8 cellular contexts compared by ENCODE assay signal in genomic region chr14:74611672-74612345, GRCh38. TPM values are rescaled to one million over a fixed set of nuclear protein-coding genes. Genes with fewer than 3 reads are reported as not detected.
DNase-seq lines count a peak whose midpoint lies in the region; ATAC-seq and TF ChIP-seq lines count a peak whose summit lies in the region.

LTBP2 (minus strand) TSS chr14:74612237; CDS start chr14:74611944, 293 bp downstream.

- H3K4me1 ChIP-seq in BLaER1 (peaks cover 61% of the 10 kb centered on the region), HUES48 (ENCODE audit: control insufficient read depth, insufficient read depth, low read length) (peaks cover 2% of the 10 kb centered on the region; the same call in 1 of the 2 replicates), adipocyte (ENCODE audit: control insufficient read depth, insufficient read depth, low read length) (peaks cover 44% of the 10 kb centered on the region), hepatocyte (ENCODE audit: insufficient read depth) (no peaks in the 10 kb centered on the region)

- peak within 1 kb of the TSS; percentile 48; the same call in 1 of the 2 replicates for H3K9ac ChIP-seq in BLaER1
- H3K9ac ChIP-seq in HUES48 (ENCODE audit: low read depth, low read length) = no peak within 1 kb of the TSS
- H3K9ac ChIP-seq in adipocyte (ENCODE audit: low read length) = peak within 1 kb of the TSS; percentile 85

- H3K9me2 ChIP-seq in hepatocyte (replicated peaks; ENCODE audit: insufficient read depth) = no peaks in the 10 kb centered on the region

- H3K27ac ChIP-seq in BLaER1 (no peak within 1 kb of the TSS), HUES48 (ENCODE audit: low read depth, low read length) (no peak within 1 kb of the TSS), hepatocyte (no peak within 1 kb of the TSS)

- H3K36me3 ChIP-seq in BLaER1 (no peaks in the 10 kb centered on the region), HUES48 (ENCODE audit: control insufficient read depth, insufficient read depth, low read length) (no peaks in the 10 kb centered on the region), adipocyte (ENCODE audit: control insufficient read depth, insufficient read depth, low read length, severe bottlenecking) (no peaks in the 10 kb centered on the region), hepatocyte (replicated peaks; ENCODE audit: insufficient read depth, low read depth) (no peaks in the 10 kb centered on the region)

- H4K20me1 ChIP-seq in BLaER1 (peaks cover 32% of the 10 kb centered on the region), hepatocyte (ENCODE audit: insufficient read depth, poor library complexity, severe bottlenecking) (no peaks in the 10 kb centered on the region)

- H3K4me2 ChIP-seq in BLaER1 (peak within 1 kb of the TSS; percentile 99), hepatocyte (peak within 1 kb of the TSS; percentile 88)

- ATAC-seq in sciatic nerve (peak; percentile 11), HG03108 (IDR thresholded peaks at IDR 0.05; ENCODE audit: unreplicated experiment) (no peak), GM21526 (IDR thresholded peaks at IDR 0.05; ENCODE audit: low FRiP score, unreplicated experiment) (no peak), HG03095 (IDR thresholded peaks at IDR 0.05; ENCODE audit: unreplicated experiment) (no peak)

- H3K4me3 ChIP-seq in BLaER1 (peak within 1 kb of the TSS; percentile 75), HUES48 (ENCODE audit: low read depth, low read length) (peak within 1 kb of the TSS; percentile 71), adipocyte (ENCODE audit: low read length) (peak within 1 kb of the TSS; percentile 83), hepatocyte (peak within 1 kb of the TSS; percentile 50)

- H3K27me3 ChIP-seq in BLaER1 (peaks cover 43% of the 10 kb centered on the region), HUES48 (ENCODE audit: control insufficient read depth, insufficient read depth, low read length) (peaks cover 35% of the 10 kb centered on the region), adipocyte (replicated peaks; ENCODE audit: control insufficient read depth, insufficient read depth, low read length) (no peaks in the 10 kb centered on the region), hepatocyte (peaks cover 22% of the 10 kb centered on the region)

- TF ChIP-seq CTCF in hepatocyte (IDR thresholded peaks at IDR 0.05; ENCODE audit: poor library complexity) = no peak

- no peaks in the 10 kb centered on the region for H3K79me2 ChIP-seq in hepatocyte

- whole genome bisulfite sequencing in hepatocyte (ENCODE audit: low lambda C conversion rate, missing lambda C conversion rate) = 2% methylated on average over 58 of the region's 70 CpGs

- peak; percentile 72 for DNase-seq in adipocyte (ENCODE audit: low read depth)
- peak; percentile 46 for DNase-seq in hepatocyte (ENCODE audit: low spot score)
- no peak for DNase-seq in sciatic nerve (ENCODE audit: low spot score)

- H2AFZ ChIP-seq in hepatocyte = peak within 1 kb of the TSS; percentile 89

- H3K9me3 ChIP-seq in BLaER1 (no peaks in the 10 kb centered on the region), HUES48 (ENCODE audit: control insufficient read depth, insufficient read depth, low read length) (no peaks in the 10 kb centered on the region), adipocyte (ENCODE audit: control insufficient read depth, low read length) (no peaks in the 10 kb centered on the region), hepatocyte (ENCODE audit: low read depth) (no peaks in the 10 kb centered on the region)

- intact Hi-C loops in sciatic nerve (cut with DNase I) = loop anchor here (5.0 kb wide), 1 partner anchor 110 kb away; no protein-coding TSS in a partner anchor

RNA-seq across cellular contexts. Expression of gene LTBP2, which starts in this region (rescaled TPM):
- 3.0 and 8.6 TPM in 2 replicates for total RNA-seq in hepatocyte
- 6.7 and 7.6 TPM in 2 replicates for polyA plus RNA-seq in hepatocyte
- total RNA-seq in sciatic nerve = 93.0 TPM
